Comparison of ENCODE assay signal across 8 cellular contexts in the genomic region with DNA sequence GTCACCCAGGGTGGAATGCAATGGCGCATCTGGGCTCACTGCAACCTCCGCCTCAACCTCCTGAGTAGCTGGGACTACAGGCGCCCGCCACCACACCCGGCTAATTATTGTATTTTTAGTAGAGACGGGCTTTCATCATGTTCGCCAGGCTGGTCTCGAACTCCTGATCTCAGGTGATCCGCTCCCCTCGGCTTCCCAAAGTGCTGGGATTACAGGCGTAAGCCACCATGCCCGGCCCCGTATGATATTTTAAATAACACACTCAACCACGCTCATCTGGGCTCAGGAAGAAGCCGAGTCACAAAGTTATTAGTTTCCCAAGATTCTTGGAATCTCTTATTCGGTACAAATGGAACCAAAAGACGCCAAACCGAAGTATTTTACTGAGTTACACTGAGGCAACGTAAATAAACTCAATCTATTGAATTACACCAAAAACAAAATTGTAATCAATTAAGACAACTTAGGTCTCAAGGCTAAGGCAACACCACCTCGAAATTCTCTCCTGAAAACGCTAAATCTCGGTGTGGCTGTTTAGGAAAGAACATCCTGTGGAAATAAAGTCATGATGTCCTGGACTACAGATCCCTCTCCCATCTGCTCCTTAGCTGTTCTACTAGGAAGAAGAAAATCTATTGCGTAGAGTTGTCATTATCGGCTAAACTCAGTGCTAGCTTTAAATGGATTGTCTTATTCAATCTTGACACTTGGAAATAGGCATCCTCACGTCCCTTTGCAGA. TPM values are rescaled to one million over a fixed set of nuclear protein-coding genes. Genes with fewer than 3 reads are reported as not detected.
DNase-seq lines count a peak whose midpoint lies in the region; ATAC-seq and TF ChIP-seq lines count a peak whose summit lies in the region.

No MANE protein-coding gene starts in this region.

- WGBS in adrenal gland, 4 donors, result 53 to 58% (median 55%) methylated on average over 25 of the region's 25 CpGs

- H3K4me3 ChIP-seq in adrenal gland, result peak overlapping the region; percentile 20 to 75 (median 61)

- H3K4me1 ChIP-seq in adrenal gland (replicated peaks in 1 of 2), result peaks cover 0 to 8% of the 10 kb centered on the region in 2 donors

- POLR2A ChIA-PET in GM10248 (lab: Yijun Ruan, JAX), result no interaction called here

- no peaks in the 10 kb centered on the region for H3K9me3 ChIP-seq in adrenal gland (replicated peaks in 1 of 3)

- no peak for TF ChIP-seq CTCF in adrenal gland (IDR thresholded peaks at IDR 0.05)
- TF ChIP-seq CTCF in GM10248 (IDR thresholded peaks at IDR 0.05; ENCODE audit: control extremely low read depth, extremely low read depth, low read depth, missing control alignments), result no peak

- H3K27me3 ChIP-seq in adrenal gland, result no peaks in the 10 kb centered on the region

- intact Hi-C loops in Right ventricle myocardium inferior (cut with DNase I) (loop anchor here (5.0 kb wide), 1 partner anchor 46 kb away; no protein-coding TSS in a partner anchor), cardiac septum (cut with DNase I) (loop anchor here (2.0 to 5.0 kb wide), 2 partner anchors 27 to 41 kb away; a partner anchor contains a TSS), adrenal gland (cut with DNase I) (no loop called here)

- CTCF ChIA-PET in GM10248 (lab: Yijun Ruan, JAX), result interaction anchor here (0.9 to 3.5 kb wide), 5 partner anchors 9 to 81 kb away, joined by 3 to 23 read pairs (median 3); a partner anchor contains a TSS

- peak; percentile 2 for ATAC-seq in Right ventricle myocardium inferior
- ATAC-seq in GM19351 (IDR thresholded peaks at IDR 0.05; ENCODE audit: unreplicated experiment), result no peak

- no peak for DNase-seq in Right ventricle myocardium inferior (ENCODE audit: missing footprints)
- no peak for DNase-seq in cardiac septum (ENCODE audit: low spot score)
- DNase-seq in adrenal gland, result peak in 1 of 7 donors; percentile 51
- DNase-seq in inferior parietal cortex (ENCODE audit: extremely low spot score), result peak; percentile 69
- no peak for DNase-seq in substantia nigra (lab: John Stamatoyannopoulos, UW)
- DNase-seq in GM10248 (ENCODE audit: extremely low spot score), result no peak
- no peak for DNase-seq in D341Med (ENCODE audit: low spot score)

- no peak for TF ChIP-seq POLR2A in adrenal gland (IDR thresholded peaks at IDR 0.05)

- H3K36me3 ChIP-seq in adrenal gland (replicated peaks in 1 of 2), result no peaks in the 10 kb centered on the region

- H3K27ac ChIP-seq in adrenal gland (peak overlapping the region in 4 of 5 donors; percentile 77 to 94 (median 90)), substantia nigra (ENCODE audit: low read depth, low read length, poor library complexity, severe bottlenecking) (peak overlapping the region; percentile 77)

RNA-seq across cellular contexts. Expression of a gene that starts 0.9 kb away (rescaled TPM):
- total RNA-seq in Right ventricle myocardium inferior, result 5.6 TPM
- total RNA-seq in cardiac septum, result 4.4 TPM
- 10 to 100 TPM in 1 of 8 donors, 1 to 10 TPM in 7; 4.3 to 15.0 (median 6.8) TPM for total RNA-seq in adrenal gland
- 1 to 10 TPM; 1.7 to 7.6 (median 2.2) TPM for polyA plus RNA-seq in adrenal gland

RNA-seq across cellular contexts. Expression of a gene that starts 27.5 kb away (rescaled TPM):
- total RNA-seq in Right ventricle myocardium inferior (5.4 TPM), cardiac septum (1.6 TPM), adrenal gland (10 to 100 TPM in 2 of 8 donors, 1 to 10 TPM in 6; 2.0 to 11.1 (median 8.3) TPM)
- 1 to 10 TPM; 1.3 to 2.7 (median 2.3) TPM for polyA plus RNA-seq in adrenal gland

RNA-seq across cellular contexts. Expression of a gene that starts 43.0 kb away (rescaled TPM):
- total RNA-seq in Right ventricle myocardium inferior (9.1 TPM), cardiac septum (4.8 TPM), adrenal gland (10 to 100 TPM in 5 of 8 donors, 1 to 10 TPM in 3; 3.4 to 17.9 (median 11.0) TPM)
- 1 to 10 TPM; 2.8 to 4.1 (median 3.3) TPM for polyA plus RNA-seq in adrenal gland

Comparison
In these comparisons a context has a peak if more than half of its experiments do, and no peak if none do; other contexts are left out.
1. intact Hi-C loops: an anchor here in Right ventricle myocardium inferior (5.0 kb wide) and cardiac septum (2.0 to 5.0 kb wide); none called in adrenal gland.